ENCODE assay signal across 8 cellular contexts in genomic region chr12:130162267-130162666, GRCh38. TPM values are rescaled to one million over a fixed set of nuclear protein-coding genes. Genes with fewer than 3 reads are reported as not detected.
DNase-seq lines count a peak whose midpoint lies in the region; ATAC-seq lines count a peak whose summit lies in the region.

FZD10 (plus strand) TSS chr12:130162464; CDS start chr12:130162943, 479 bp downstream.

- peak within 1 kb of the TSS; percentile 60 for H3K4me3 ChIP-seq in right cardiac atrium (ENCODE audit: low read length)
- H3K4me3 ChIP-seq in skeletal muscle cell (ENCODE audit: low read depth, low read length): peak within 1 kb of the TSS; percentile 42

- H3K4me1 ChIP-seq in ES-I3 (ENCODE audit: insufficient read depth, low read length): peaks cover 37% of the 10 kb centered on the region
- H3K4me1 ChIP-seq in right cardiac atrium (ENCODE audit: control insufficient read depth, insufficient read depth, low read length): no peaks in the 10 kb centered on the region

- H3K36me3 ChIP-seq in ES-I3 (ENCODE audit: insufficient read depth, low read length): no peaks in the 10 kb centered on the region

- H3K9me3 ChIP-seq in ES-I3 (ENCODE audit: control insufficient read depth, insufficient read depth, low read length) (no peaks in the 10 kb centered on the region), right cardiac atrium (ENCODE audit: control insufficient read depth, low read length) (no peaks in the 10 kb centered on the region)

- peak; percentile 37 to 49 for DNase-seq in activated T-cell treated with anti-CD3 and anti-CD28 coated beads, Interleukin-2, amount 50 U/mL, for 48 hours
- DNase-seq in right cardiac atrium (peak in 2 of 3 donors; percentile 28 to 76), skeletal muscle cell (ENCODE audit: low read depth) (no peak), amniotic stem cell (lab: John Stamatoyannopoulos, UW) (no peak), DMS153 treated with DMSO at 0.1 percent for 48 hours (lab: John Stamatoyannopoulos, UW; ENCODE audit: unreplicated experiment) (no peak), NCI-H446 treated with DMSO at 0.1 percent for 48 hours (lab: John Stamatoyannopoulos, UW) (no peak)

- H3K27me3 ChIP-seq in right cardiac atrium (ENCODE audit: control insufficient read depth, insufficient read depth): no peaks in the 10 kb centered on the region

- intact Hi-C loops in right cardiac atrium (cut with DNase I): no loop called here

- H3K9ac ChIP-seq in ES-I3 (ENCODE audit: low read depth, low read length): peak within 1 kb of the TSS; percentile 54

- H3K27ac ChIP-seq in right cardiac atrium (ENCODE audit: low read length): no peak within 1 kb of the TSS

- WGBS in right cardiac atrium: 1% methylated on average over 48 of the region's 51 CpGs

- ATAC-seq in right cardiac atrium (peak in 1 of 2 donors; percentile 46), GM18517 (IDR thresholded peaks at IDR 0.05; ENCODE audit: unreplicated experiment) (no peak)

RNA-seq across cellular contexts. Expression of gene FZD10, which starts in this region (rescaled TPM):
- under 1 TPM in 3 of 4 donors, not detected in 1; 0.06 to 0.28 (median 0.24) TPM for total RNA-seq in right cardiac atrium
- 0.14 TPM for polyA plus RNA-seq in right cardiac atrium

Comparison
In these comparisons a context has a peak if more than half of its experiments do, and no peak if none do; other contexts are left out.
1. Peak in DNase-seq and H3K4me3 ChIP-seq in right cardiac atrium; RNA of the gene not detected or under 1 TPM.
2. DNase-seq: peak in activated T-cell treated with anti-CD3 and anti-CD28 coated beads, Interleukin-2, amount 50 U/mL, for 48 hours (2 of 2); none in skeletal muscle cell (single experiment), amniotic stem cell (single experiment), DMS153 treated with DMSO at 0.1 percent for 48 hours (single experiment) and NCI-H446 treated with DMSO at 0.1 percent for 48 hours (single experiment).